In the genomic region with DNA sequence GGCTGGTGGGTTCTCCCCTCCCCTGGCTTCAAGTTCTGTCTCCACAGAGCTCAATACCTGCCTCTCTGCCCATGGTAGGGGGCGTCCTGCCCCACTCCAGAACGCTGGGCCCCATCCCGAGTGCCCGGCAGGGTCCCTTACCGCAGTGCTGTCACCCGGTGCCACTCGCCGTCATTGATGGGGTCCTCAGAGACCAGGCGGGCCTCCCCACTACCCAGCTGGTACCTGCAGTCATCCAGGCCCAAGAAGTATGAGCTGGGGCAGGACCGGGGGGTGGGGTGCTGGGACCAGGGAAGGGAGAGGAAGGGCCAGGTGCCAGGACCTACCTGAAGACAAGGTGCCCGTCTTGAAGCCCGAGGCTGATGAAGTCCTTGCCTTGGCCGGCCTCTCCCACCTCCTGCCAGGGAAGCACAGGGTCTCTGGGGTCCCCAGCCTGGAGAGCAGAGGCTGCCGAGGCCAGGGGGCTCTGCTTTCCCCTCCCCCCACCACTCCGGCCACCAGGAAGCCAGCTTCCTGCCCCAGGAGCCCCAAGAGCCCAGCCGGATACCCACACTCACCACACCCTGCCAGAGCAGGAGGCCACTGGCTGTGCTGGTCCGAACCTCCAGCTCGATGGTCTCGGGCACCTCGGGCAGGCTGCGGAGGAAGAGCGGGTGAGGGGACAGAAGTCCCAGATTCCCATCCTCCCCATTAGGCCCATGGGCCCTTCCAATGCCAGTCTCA, we compare ENCODE assay signal across 25 cellular contexts. TPM values are rescaled to one million over a fixed set of nuclear protein-coding genes. Genes with fewer than 3 reads are reported as not detected.
DNase-seq lines count a peak whose midpoint lies in the region; ATAC-seq, FAIRE-seq and TF ChIP-seq lines count a peak whose summit lies in the region.
"Had no signal": no experiment of that assay in that cellular context is flagged by ENCODE, and none has a peak within 500 bp of the region (broad histone marks: within the 10 kb centered on the region; RNA-seq: fewer than 3 reads in every experiment).

No MANE protein-coding gene starts in this region.

- no peak overlapping the region for H2BK15ac ChIP-seq in neuronal stem cell (ENCODE audit: low read length)

- CTCF ChIA-PET in CD4-positive, alpha-beta T cell (lab: Charles Lee), result no interaction called here

- H2AK5ac ChIP-seq in neuronal stem cell (ENCODE audit: low read depth, low read length), result no peak overlapping the region

- peaks cover 0 to 10% (median 0%) of the 10 kb centered on the region in 11 experiments; a peak in 1 of 22 replicates for H4K20me1 ChIP-seq in BLaER1 treated with 17β-estradiol and CSF1 and Interleukin-3, amounts not matched to agents 10 nM and 100 nM

- H4K8ac ChIP-seq in neuronal stem cell (ENCODE audit: low read depth, low read length), result no peak overlapping the region

- no peak overlapping the region for H2AFZ ChIP-seq in neuronal stem cell (ENCODE audit: low read length)
- H2AFZ ChIP-seq: GM23338 had no signal

- peaks cover 5% of the 10 kb centered on the region for H3K27me3 Mint-ChIP-seq in dendritic cell treated with granulocyte-macrophage colony-stimulating factor and Interleukin-4, amounts not matched to agents 40 ng/mL and 50 ng/mL, for 4 days
- H3K27me3 Mint-ChIP-seq in CD4-positive, alpha-beta T cell, result no peaks in the 10 kb centered on the region

- DNase-seq in GM12892 (ENCODE audit: insufficient read length) (peak; percentile 12), neuronal stem cell (ENCODE audit: low spot score) (no peak), cortex of kidney (lab: John Stamatoyannopoulos, UW) (no peak), head of caudate nucleus (no peak), HuH-7.5 (ENCODE audit: low spot score) (no peak)
- DNase-seq in CD4-positive, alpha-beta T cell, result no peak
- DNase-seq: DMS153, DND-41, HCEC 1CT, IMR-90, MM.1S, NCI-H1048, NCI-H1417 treated with DMSO at 0.1 percent for 48 hours, NCI-H1694 treated with DMSO at 0.1 percent for 48 hours, NCI-H2081, NCI-H2227 treated with DMSO at 0.1 percent for 48 hours, NCI-H526 treated with DMSO at 0.1 percent for 48 hours, SHP77 had no signal

- peak overlapping the region in 5 of 11 experiments; percentile 8 to 55 (median 25); a peak in 9 of 22 replicates for H3K27ac ChIP-seq in BLaER1 treated with 17β-estradiol and CSF1 and Interleukin-3, amounts not matched to agents 10 nM and 100 nM
- no peak overlapping the region for H3K27ac ChIP-seq in neuronal stem cell (replicated peaks; ENCODE audit: low read length)
- no peak overlapping the region for H3K27ac ChIP-seq in CD4-positive, alpha-beta T cell (ENCODE audit: low read depth, low read length)
- H3K27ac ChIP-seq: C4-2B, KMS-11 had no signal

- H3K4me3 ChIP-seq in BLaER1 treated with 17β-estradiol and CSF1 and Interleukin-3, amounts not matched to agents 10 nM and 100 nM, result no peak overlapping the region
- H3K4me3 ChIP-seq in neuronal stem cell (ENCODE audit: low read length in 2 of 2), result no peak overlapping the region
- H3K4me3 ChIP-seq: GM23338 had no signal

- no peaks in the 10 kb centered on the region for H3K27me3 ChIP-seq in BLaER1 treated with 17β-estradiol and CSF1 and Interleukin-3, amounts not matched to agents 10 nM and 100 nM
- no peaks in the 10 kb centered on the region for H3K27me3 ChIP-seq in neuronal stem cell (ENCODE audit: control insufficient read depth in 3 of 3, insufficient read depth in 3 of 3, low read depth in 1 of 3, low read length in 3 of 3)
- no peaks in the 10 kb centered on the region for H3K27me3 ChIP-seq in CD4-positive, alpha-beta T cell (ENCODE audit: control insufficient read depth, insufficient read depth, low read length)

- H3K18ac ChIP-seq in neuronal stem cell (ENCODE audit: low read length), result no peak overlapping the region

- H3K4me1 ChIP-seq in BLaER1 treated with 17β-estradiol and CSF1 and Interleukin-3, amounts not matched to agents 10 nM and 100 nM, result peaks cover 9 to 26% (median 15%) of the 10 kb centered on the region in 10 experiments; a peak in 16 of 20 replicates
- H3K4me1 ChIP-seq in neuronal stem cell (ENCODE audit: control insufficient read depth in 2 of 2, insufficient read depth in 1 of 2, low read depth in 1 of 2, low read length in 2 of 2), result no peaks in the 10 kb centered on the region

- H2BK12ac ChIP-seq in neuronal stem cell (ENCODE audit: low read length), result no peak overlapping the region

- no peaks in the 10 kb centered on the region for H3K9me3 Mint-ChIP-seq in dendritic cell treated with granulocyte-macrophage colony-stimulating factor and Interleukin-4, amounts not matched to agents 40 ng/mL and 50 ng/mL, for 4 days
- H3K9me3 Mint-ChIP-seq in CD4-positive, alpha-beta T cell, result no peaks in the 10 kb centered on the region
- H3K9me3 Mint-ChIP-seq: GM23338 had no signal

- H3K4me3 Mint-ChIP-seq in dendritic cell treated with granulocyte-macrophage colony-stimulating factor and Interleukin-4, amounts not matched to agents 40 ng/mL and 50 ng/mL, for 4 days, result no peak overlapping the region
- H3K4me3 Mint-ChIP-seq in CD4-positive, alpha-beta T cell, result no peak overlapping the region
- H3K4me3 Mint-ChIP-seq: GM23338 had no signal

- peak overlapping the region; percentile 0 to 69 (median 33); a peak in 13 of 22 replicates for H3K4me2 ChIP-seq in BLaER1 treated with 17β-estradiol and CSF1 and Interleukin-3, amounts not matched to agents 10 nM and 100 nM
- no peak overlapping the region for H3K4me2 ChIP-seq in neuronal stem cell (ENCODE audit: insufficient read depth, low read length, poor library complexity, severe bottlenecking)
- H3K4me2 ChIP-seq: GM23338, KMS-11 had no signal

- no peak for FAIRE-seq in GM12892 (lab: Jason Lieb, UNC)
- FAIRE-seq: GM18507 had no signal

- peaks cover 0 to 80% (median 44%) of the 10 kb centered on the region in 11 experiments; a peak in 21 of 22 replicates for H3K36me3 ChIP-seq in BLaER1 treated with 17β-estradiol and CSF1 and Interleukin-3, amounts not matched to agents 10 nM and 100 nM
- H3K36me3 ChIP-seq in neuronal stem cell (replicated peaks in 1 of 2; ENCODE audit: control insufficient read depth in 2 of 2, insufficient read depth in 2 of 2, low read length in 2 of 2), result peaks cover 29 to 48% of the 10 kb centered on the region in 2 donors

- H4K91ac ChIP-seq in neuronal stem cell (ENCODE audit: low read depth, low read length, poor library complexity), result no peak overlapping the region

- no peak overlapping the region for H3K23ac ChIP-seq in neuronal stem cell (ENCODE audit: low read depth, low read length, poor library complexity)

- no peak overlapping the region for H2BK5ac ChIP-seq in neuronal stem cell (ENCODE audit: low read length)

- no peak for TF ChIP-seq CTCF in CD4-positive, alpha-beta T cell (IDR thresholded peaks at IDR 0.05)

- ATAC-seq in CD4-positive, alpha-beta T cell (ENCODE audit: poor library complexity), result no peak
- ATAC-seq: GM23338 had no signal

- POLR2A ChIA-PET in CD4-positive, alpha-beta T cell (lab: Charles Lee), result no interaction called here

- no peak overlapping the region for H2BK120ac ChIP-seq in neuronal stem cell (ENCODE audit: low read depth, low read length)

- H3K79me1 ChIP-seq in neuronal stem cell (ENCODE audit: low read depth, low read length), result peaks cover 10% of the 10 kb centered on the region

- no peaks in the 10 kb centered on the region for H3K9me3 ChIP-seq in BLaER1 treated with 17β-estradiol and CSF1 and Interleukin-3, amounts not matched to agents 10 nM and 100 nM (replicated peaks in 1 of 11)
- no peaks in the 10 kb centered on the region for H3K9me3 ChIP-seq in neuronal stem cell (replicated peaks in 1 of 2; ENCODE audit: control insufficient read depth in 2 of 2, insufficient read depth in 1 of 2, low read depth in 1 of 2, low read length in 2 of 2)
- H3K9me3 ChIP-seq in CD4-positive, alpha-beta T cell (ENCODE audit: control insufficient read depth, low read length), result no peaks in the 10 kb centered on the region

- no CpG with 5 or more reads among the region's 22 CpGs for WGBS in neuronal stem cell (ENCODE audit: extremely low coverage in 2 of 2, insufficient read length in 2 of 2, insufficient replicate concordance in 1 of 2), 2 donors

- H3K14ac ChIP-seq in neuronal stem cell (ENCODE audit: low read length), result no peak overlapping the region

- H3K4ac ChIP-seq in neuronal stem cell (ENCODE audit: low read length), result no peak overlapping the region

- no peak for TF ChIP-seq POLR2A in GM12892 (IDR thresholded peaks at IDR 0.05; ENCODE audit: low read depth, low read length)

- peak overlapping the region in 6 of 11 experiments; percentile 5 to 45 (median 26); a peak in 5 of 22 replicates for H3K9ac ChIP-seq in BLaER1 treated with 17β-estradiol and CSF1 and Interleukin-3, amounts not matched to agents 10 nM and 100 nM
- H3K9ac ChIP-seq in neuronal stem cell (ENCODE audit: low read depth, low read length, poor library complexity), result peak overlapping the region; percentile 44
- H3K9ac ChIP-seq: KMS-11 had no signal

- H3K36me3 Mint-ChIP-seq in dendritic cell treated with granulocyte-macrophage colony-stimulating factor and Interleukin-4, amounts not matched to agents 40 ng/mL and 50 ng/mL, for 4 days (ENCODE audit: low read depth), result peaks cover 61% of the 10 kb centered on the region
- no peaks in the 10 kb centered on the region for H3K36me3 Mint-ChIP-seq in CD4-positive, alpha-beta T cell (ENCODE audit: low read depth)

- peak overlapping the region; percentile 20 for H3K27ac Mint-ChIP-seq in dendritic cell treated with granulocyte-macrophage colony-stimulating factor and Interleukin-4, amounts not matched to agents 40 ng/mL and 50 ng/mL, for 4 days
- no peak overlapping the region for H3K27ac Mint-ChIP-seq in CD4-positive, alpha-beta T cell
- H3K27ac Mint-ChIP-seq: GM23338 had no signal

- intact Hi-C loops in dendritic cell treated with granulocyte-macrophage colony-stimulating factor and Interleukin-4, amounts not matched to agents 40 ng/mL and 50 ng/mL, for 4 days (cut with micrococcal nuclease), result no loop called here
- intact Hi-C loops in CD4-positive, alpha-beta T cell (cut with DNase I, micrococcal nuclease), result no loop called here
- intact Hi-C loops in head of caudate nucleus (cut with DNase I), result no loop called here

- H3K4me1 Mint-ChIP-seq in dendritic cell treated with granulocyte-macrophage colony-stimulating factor and Interleukin-4, amounts not matched to agents 40 ng/mL and 50 ng/mL, for 4 days (ENCODE audit: low read depth), result peaks cover 16% of the 10 kb centered on the region
- H3K4me1 Mint-ChIP-seq in CD4-positive, alpha-beta T cell (ENCODE audit: low read depth), result no peaks in the 10 kb centered on the region

RNA-seq across cellular contexts. Expression of a gene that starts 12.1 kb away (rescaled TPM):
- 0.76 TPM for polyA plus RNA-seq in GM12892 (2012; ENCODE audit: missing spikeins)
- 0.28 TPM for polyA plus RNA-seq in neuronal stem cell (2013, experiment 1 of 2)
- 0.28 TPM for polyA plus RNA-seq in neuronal stem cell (2013, experiment 2 of 2)
- total RNA-seq in CD4-positive, alpha-beta T cell, result not detected
- total RNA-seq: IMR-90, NCI-H460 had no signal

RNA-seq across cellular contexts. Expression of a gene that starts 41.2 kb away (rescaled TPM):
- polyA plus RNA-seq in GM12892 (2012; ENCODE audit: missing spikeins), result 76.5 TPM
- polyA plus RNA-seq in neuronal stem cell (2013, experiment 1 of 2), result 20.9 TPM
- 21.8 TPM for polyA plus RNA-seq in neuronal stem cell (2013, experiment 2 of 2)
- total RNA-seq in CD4-positive, alpha-beta T cell, result 10 to 100 TPM; 73.3 to 76.0 TPM
